Comparison of ENCODE assay signal across 12 cellular contexts in the genomic region with DNA sequence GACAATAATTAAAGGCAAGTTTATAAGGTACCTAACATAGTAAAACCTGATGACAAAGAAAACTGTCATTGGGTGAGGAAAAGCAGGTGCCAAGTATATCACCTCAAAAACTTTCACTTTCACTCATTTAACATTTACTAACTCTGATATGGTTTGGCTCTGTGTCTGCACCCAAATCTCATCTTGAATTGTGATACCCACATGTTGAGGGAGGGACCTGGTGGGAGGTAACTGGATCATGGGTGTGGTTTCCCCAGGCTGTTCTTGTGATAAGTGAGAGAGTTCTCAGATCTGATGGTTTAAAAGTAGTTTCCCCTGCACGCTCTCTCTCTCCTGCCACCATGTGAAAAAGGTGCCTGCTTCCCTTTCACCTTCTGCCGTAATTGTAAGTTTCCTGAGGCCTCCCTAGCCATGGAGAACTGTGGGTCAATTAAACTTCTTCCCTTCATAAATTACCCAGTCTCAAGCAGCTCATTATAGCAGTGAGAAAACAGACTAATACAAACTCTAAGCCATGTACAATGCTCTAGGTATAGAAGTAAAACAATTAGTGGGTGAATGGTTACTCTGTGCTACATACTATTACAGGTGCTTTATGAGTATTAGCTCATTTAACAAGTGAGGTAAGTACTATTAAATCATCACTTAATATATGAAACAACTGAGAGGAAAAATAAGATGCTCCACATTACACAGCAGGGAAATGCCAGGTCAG.
A peak's percentile ranks its signal among the peaks of the same experiment; 100 is the strongest.
DNase-seq lines count a peak whose midpoint lies in the region; ATAC-seq and TF ChIP-seq lines count a peak whose summit lies in the region.
"Had no signal": no experiment of that assay in that cellular context is flagged by ENCODE, and none has a peak within 500 bp of the region (broad histone marks: within the 10 kb centered on the region; RNA-seq: fewer than 3 reads in every experiment).

No MANE protein-coding gene starts in this region.

- intact Hi-C loops in prostate gland (cut with DNase I) = no loop called here

- CTCF ChIA-PET in RWPE1 (lab: Yijun Ruan, JAX) = no interaction called here

- POLR2A ChIA-PET in RWPE1 (lab: Yijun Ruan, JAX; ENCODE audit: low non-redundant PET) = no interaction called here

- no peaks in the 10 kb centered on the region for H3K4me1 ChIP-seq in prostate gland (replicated peaks)

- 85% methylated on average over 2 of the region's 2 CpGs for WGBS in prostate gland

- no peak overlapping the region for H3K4me3 ChIP-seq in GM12865 (ENCODE audit: low read depth, low read length)
- no peak overlapping the region for H3K4me3 ChIP-seq in prostate gland

- H3K36me3 ChIP-seq in prostate gland = no peaks in the 10 kb centered on the region
- H3K36me3 ChIP-seq: neutrophil had no signal

- no peak for TF ChIP-seq POLR2A in prostate gland (IDR thresholded peaks at IDR 0.05)

- no peaks in the 10 kb centered on the region for H3K9me3 ChIP-seq in prostate gland
- H3K9me3 ChIP-seq: neutrophil had no signal

- H3K27me3 ChIP-seq in prostate gland (replicated peaks; ENCODE audit: insufficient read depth) = no peaks in the 10 kb centered on the region
- H3K27me3 ChIP-seq: neutrophil had no signal

- ATAC-seq in GM21515 (IDR thresholded peaks at IDR 0.05; ENCODE audit: unreplicated experiment) = peak; percentile 57
- no peak for ATAC-seq in GM18520 (IDR thresholded peaks at IDR 0.05; ENCODE audit: unreplicated experiment)

- H3K27ac ChIP-seq in RWPE1 (no peak overlapping the region), prostate gland (no peak overlapping the region)
- H3K27ac ChIP-seq: neutrophil had no signal

- TF ChIP-seq CTCF in GM12865 (IDR thresholded peaks at IDR 0.05; ENCODE audit: insufficient read depth, low read depth, low read length, missing control alignments) (no peak), RWPE1 (conservative IDR thresholded peaks at IDR 0.05; ENCODE audit: low read depth) (no peak), prostate gland (IDR thresholded peaks at IDR 0.05) (no peak)

- DNase-seq in GM12865 (ENCODE audit: low read depth) = peak; percentile 69
- DNase-seq in NCI-H69 (lab: John Stamatoyannopoulos, UW) = peak; percentile 18
- DNase-seq in left kidney (ENCODE audit: low read depth, low spot score) = peak; percentile 12
- DNase-seq in RWPE1 (ENCODE audit: low spot score) = no peak
- DNase-seq in prostate gland (ENCODE audit: low spot score) = no peak
- DNase-seq in NCI-H510A treated with DMSO at 0.1 percent for 48 hours (lab: John Stamatoyannopoulos, UW) = no peak
- DNase-seq: COR-L47, Kasumi-1, SHP77 treated with DMSO at 0.1 percent for 48 hours had no signal

Comparison
In these comparisons a context has a peak if more than half of its experiments do, and no peak if none do; other contexts are left out.
1. DNase-seq: peak in GM12865 (single experiment), NCI-H69 (single experiment) and left kidney (single experiment); none in RWPE1 (single experiment), prostate gland (single experiment) and NCI-H510A treated with DMSO at 0.1 percent for 48 hours (single experiment).